ENCODE assay signal across 7 cellular contexts in the genomic region with DNA sequence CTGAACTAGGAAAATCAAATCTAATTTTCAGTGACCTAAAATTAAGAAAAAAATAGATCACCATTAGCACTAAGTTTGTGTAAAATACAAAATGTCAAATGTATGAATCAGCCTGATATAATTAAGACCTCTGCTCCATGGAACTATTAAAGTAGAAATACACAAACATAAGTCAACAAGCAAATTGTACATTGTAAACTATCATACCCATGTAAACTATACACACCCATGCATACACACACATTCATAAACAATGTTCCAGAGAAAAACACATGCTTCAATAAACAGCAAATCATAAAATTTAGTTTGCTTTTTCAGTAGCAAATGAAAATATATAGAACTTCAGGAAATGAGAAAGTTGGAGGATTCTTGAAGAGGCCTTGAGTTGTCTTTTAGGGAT.
"Had no signal": no experiment of that assay in that cellular context is flagged by ENCODE, and none has a peak within 500 bp of the region (broad histone marks: within the 10 kb centered on the region; RNA-seq: fewer than 3 reads in every experiment).

No MANE protein-coding gene starts in this region.

- H3K27ac ChIP-seq: HL-60 had no signal

- ATAC-seq: HepG2, K562 had no signal

- H3K4me3 ChIP-seq: K562 had no signal

- FAIRE-seq: HepG2, HTR-8/SVneo, K562 had no signal

- DNase-seq: IMR-90, KBM-7, KG1 had no signal
